ENCODE assay signal across 11 cellular contexts in the genomic region with DNA sequence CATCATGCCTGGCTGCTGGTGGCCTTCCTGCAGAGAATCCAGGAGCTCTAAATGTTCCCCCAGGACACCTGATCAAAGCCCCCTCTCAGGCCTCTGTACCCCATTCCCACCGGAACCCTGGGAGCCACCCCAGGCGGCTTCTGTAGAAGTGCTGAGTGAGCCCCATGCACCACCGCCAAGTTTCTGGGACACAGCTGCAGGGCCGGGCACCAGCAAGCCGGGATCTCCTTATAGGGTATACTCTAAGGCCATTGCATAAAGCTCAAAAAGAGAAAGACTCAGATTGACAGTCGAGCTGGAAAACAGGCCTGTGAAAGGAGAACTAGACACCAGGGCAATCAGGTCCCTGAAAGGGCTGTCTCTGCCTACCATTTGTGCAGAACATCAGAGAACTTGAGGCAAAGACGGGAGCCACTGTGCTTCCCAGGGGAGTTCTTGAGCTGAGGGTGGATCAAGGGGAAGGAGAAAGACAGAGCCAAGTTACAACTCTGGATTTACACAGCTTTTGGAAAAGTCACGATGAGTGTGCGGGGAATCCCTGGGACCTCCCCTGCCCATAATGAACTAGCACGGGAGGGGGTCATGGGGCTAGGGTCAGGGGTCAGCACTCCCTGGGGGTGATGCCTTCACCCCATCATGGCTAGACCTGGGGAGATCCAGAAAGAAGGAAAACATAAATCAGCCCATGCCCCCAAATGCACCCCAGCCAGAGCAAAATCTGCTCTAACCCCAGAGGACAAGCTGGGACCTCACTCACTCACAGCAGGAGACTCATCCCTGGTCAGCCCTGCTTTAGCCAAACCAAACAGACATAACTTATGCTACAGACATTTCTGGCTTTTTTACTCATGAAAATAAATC. TPM values are rescaled to one million over a fixed set of nuclear protein-coding genes. Genes with fewer than 3 reads are reported as not detected.
DNase-seq lines count a peak whose midpoint lies in the region; ATAC-seq and TF ChIP-seq lines count a peak whose summit lies in the region.
"Had no signal": no experiment of that assay in that cellular context is flagged by ENCODE, and none has a peak within 500 bp of the region (broad histone marks: within the 10 kb centered on the region; RNA-seq: fewer than 3 reads in every experiment).

No MANE protein-coding gene starts in this region.

- CTCF ChIA-PET in activated CD4-positive, alpha-beta memory T cell treated with anti-CD3 and anti-CD28 coated beads, Interleukin-2, amount 10 ng/mL, durations not matched to agents 7 days and 5 days (lab: Charles Lee), result interaction anchor here (0.9 kb wide), 1 partner anchor 49 kb away, joined by 4 read pairs; no protein-coding TSS in a partner anchor
- CTCF ChIA-PET in activated CD4-positive, alpha-beta memory T cell treated with anti-CD3 and anti-CD28 coated beads for 36 hours (lab: Charles Lee), result interaction anchor here (1.8 kb wide), 1 partner anchor 31 kb away, joined by 4 read pairs; no protein-coding TSS in a partner anchor

- POLR2A ChIA-PET in activated CD4-positive, alpha-beta memory T cell treated with anti-CD3 and anti-CD28 coated beads, Interleukin-2, amount 10 ng/mL, durations not matched to agents 7 days and 5 days (lab: Charles Lee), result no interaction called here
- POLR2A ChIA-PET in activated CD4-positive, alpha-beta memory T cell treated with anti-CD3 and anti-CD28 coated beads for 36 hours (lab: Charles Lee), result no interaction called here

- H3K9me3 Mint-ChIP-seq in activated CD4-positive, alpha-beta memory T cell treated with anti-CD3 and anti-CD28 coated beads, Interleukin-2, amount 10 ng/mL, durations not matched to agents 7 days and 5 days, result no peaks in the 10 kb centered on the region
- H3K9me3 Mint-ChIP-seq in activated CD4-positive, alpha-beta memory T cell treated with anti-CD3 and anti-CD28 coated beads for 36 hours, result no peaks in the 10 kb centered on the region
- no peaks in the 10 kb centered on the region for H3K9me3 Mint-ChIP-seq in activated naive CD8-positive, alpha-beta T cell (ENCODE audit: low read depth)
- H3K9me3 Mint-ChIP-seq: naive thymus-derived CD4-positive, alpha-beta T cell had no signal

- no peaks in the 10 kb centered on the region for H3K27me3 Mint-ChIP-seq in activated CD4-positive, alpha-beta memory T cell treated with anti-CD3 and anti-CD28 coated beads, Interleukin-2, amount 10 ng/mL, durations not matched to agents 7 days and 5 days
- H3K27me3 Mint-ChIP-seq in activated CD4-positive, alpha-beta memory T cell treated with anti-CD3 and anti-CD28 coated beads for 36 hours, result no peaks in the 10 kb centered on the region
- H3K27me3 Mint-ChIP-seq in activated naive CD8-positive, alpha-beta T cell, result no peaks in the 10 kb centered on the region
- H3K27me3 Mint-ChIP-seq: naive thymus-derived CD4-positive, alpha-beta T cell had no signal

- H3K27ac ChIP-seq in right atrium auricular region (peak overlapping the region; percentile 66 to 76), thoracic aorta (peak overlapping the region; percentile 72 to 78)

- H3K36me3 Mint-ChIP-seq in activated CD4-positive, alpha-beta memory T cell treated with anti-CD3 and anti-CD28 coated beads, Interleukin-2, amount 10 ng/mL, durations not matched to agents 7 days and 5 days (ENCODE audit: low read depth), result peaks cover 5% of the 10 kb centered on the region
- no peaks in the 10 kb centered on the region for H3K36me3 Mint-ChIP-seq in activated CD4-positive, alpha-beta memory T cell treated with anti-CD3 and anti-CD28 coated beads for 36 hours
- H3K36me3 Mint-ChIP-seq in activated naive CD8-positive, alpha-beta T cell, result no peaks in the 10 kb centered on the region

- H3K4me1 Mint-ChIP-seq in activated CD4-positive, alpha-beta memory T cell treated with anti-CD3 and anti-CD28 coated beads, Interleukin-2, amount 10 ng/mL, durations not matched to agents 7 days and 5 days, result peaks cover 41% of the 10 kb centered on the region
- H3K4me1 Mint-ChIP-seq in activated CD4-positive, alpha-beta memory T cell treated with anti-CD3 and anti-CD28 coated beads for 36 hours (ENCODE audit: low read depth), result peaks cover 33% of the 10 kb centered on the region
- H3K4me1 Mint-ChIP-seq in activated naive CD8-positive, alpha-beta T cell (ENCODE audit: low read depth), result peaks cover 86% of the 10 kb centered on the region

- H3K27me3 ChIP-seq in right atrium auricular region (no peaks in the 10 kb centered on the region), thoracic aorta (replicated peaks; ENCODE audit: insufficient read depth) (no peaks in the 10 kb centered on the region)

- ATAC-seq in thoracic aorta (ENCODE audit: insufficient number of reproducible peaks, low FRiP score, low read depth) (peak; percentile 33), GM19351 (IDR thresholded peaks at IDR 0.05; ENCODE audit: unreplicated experiment) (no peak)
- ATAC-seq: naive thymus-derived CD4-positive, alpha-beta T cell had no signal

- H3K4me1 ChIP-seq in right atrium auricular region (peaks cover 0 to 74% of the 10 kb centered on the region in 2 donors), thoracic aorta (ENCODE audit: control insufficient read depth in 1 of 2, low read depth in 2 of 2) (peaks cover 16 to 57% of the 10 kb centered on the region in 2 donors)

- no peaks in the 10 kb centered on the region for H3K36me3 ChIP-seq in right atrium auricular region
- no peaks in the 10 kb centered on the region for H3K36me3 ChIP-seq in thoracic aorta

- no peak overlapping the region for H3K4me3 Mint-ChIP-seq in activated CD4-positive, alpha-beta memory T cell treated with anti-CD3 and anti-CD28 coated beads, Interleukin-2, amount 10 ng/mL, durations not matched to agents 7 days and 5 days
- no peak overlapping the region for H3K4me3 Mint-ChIP-seq in activated CD4-positive, alpha-beta memory T cell treated with anti-CD3 and anti-CD28 coated beads for 36 hours
- H3K4me3 Mint-ChIP-seq in activated naive CD8-positive, alpha-beta T cell, result peak overlapping the region; percentile 73

- H3K4me3 ChIP-seq in right atrium auricular region (no peak overlapping the region), thoracic aorta (peak overlapping the region; percentile 22)

- H3K9me3 ChIP-seq in right atrium auricular region, result no peaks in the 10 kb centered on the region
- H3K9me3 ChIP-seq in thoracic aorta, result no peaks in the 10 kb centered on the region

- peak overlapping the region; percentile 82 for H3K27ac Mint-ChIP-seq in activated CD4-positive, alpha-beta memory T cell treated with anti-CD3 and anti-CD28 coated beads, Interleukin-2, amount 10 ng/mL, durations not matched to agents 7 days and 5 days
- H3K27ac Mint-ChIP-seq in activated CD4-positive, alpha-beta memory T cell treated with anti-CD3 and anti-CD28 coated beads for 36 hours, result no peak overlapping the region
- H3K27ac Mint-ChIP-seq in activated naive CD8-positive, alpha-beta T cell, result peak overlapping the region; percentile 97

- intact Hi-C loops in activated CD4-positive, alpha-beta memory T cell treated with anti-CD3 and anti-CD28 coated beads for 36 hours (cut with micrococcal nuclease), result loop anchor here (5.0 kb wide), 1 partner anchor 48 kb away; no protein-coding TSS in a partner anchor

- DNase-seq in activated CD4-positive, alpha-beta memory T cell treated with anti-CD3 and anti-CD28 coated beads, Interleukin-2, amount 10 ng/mL, durations not matched to agents 7 days and 5 days, result no peak
- DNase-seq in activated CD4-positive, alpha-beta memory T cell treated with anti-CD3 and anti-CD28 coated beads for 36 hours, result no peak
- DNase-seq in right atrium auricular region (ENCODE audit: low spot score) (no peak), thoracic aorta (ENCODE audit: low spot score) (no peak), mesenteric fat pad (ENCODE audit: low spot score) (no peak), T1000 (lab: John Stamatoyannopoulos, UW) (no peak)
- DNase-seq: activated CD4-positive, alpha-beta T cell treated with anti-CD3 and anti-CD28 coated beads, Interleukin-2, amount 50 U/mL, for 4 hours; hippocampal formation; naive thymus-derived CD4-positive, alpha-beta T cell had no signal

- TF ChIP-seq CTCF in right atrium auricular region (IDR thresholded peaks at IDR 0.05) (no peak), thoracic aorta (IDR thresholded peaks at IDR 0.05) (no peak)

RNA-seq across cellular contexts. Expression of a gene that starts 51.1 kb away (rescaled TPM):
- total RNA-seq in activated CD4-positive, alpha-beta memory T cell treated with anti-CD3 and anti-CD28 coated beads, Interleukin-2, amount 10 ng/mL, durations not matched to agents 7 days and 5 days, result 10 to 100 TPM; 59.3 to 62.3 TPM
- 10 to 100 TPM; 28.1 to 35.2 TPM for total RNA-seq in activated CD4-positive, alpha-beta memory T cell treated with anti-CD3 and anti-CD28 coated beads for 36 hours
- total RNA-seq in right atrium auricular region (10 to 100 TPM; 58.3 to 76.0 TPM), thoracic aorta (10 to 100 TPM; 53.8 to 85.0 TPM), mesenteric fat pad (267 TPM)
